Comparison of ENCODE assay signal across 30 cellular contexts in genomic region chr4:109029987-109030386, GRCh38.
"Had no signal": no experiment of that assay in that cellular context is flagged by ENCODE, and none has a peak within 500 bp of the region (broad histone marks: within the 10 kb centered on the region; RNA-seq: fewer than 3 reads in every experiment).

No MANE protein-coding gene starts in this region.

- FAIRE-seq: keratinocyte had no signal

- H3K9ac ChIP-seq: neural progenitor cell had no signal

- H3K27me3 ChIP-seq: neural progenitor cell, neutrophil, ovary, right atrium auricular region, stomach, testis, thyroid gland, transverse colon, upper lobe of left lung, vagina had no signal

- H3K9me3 ChIP-seq: lower lobe of right lung, neutrophil, ovary, right atrium auricular region, stomach, testis, thyroid gland, transverse colon, upper lobe of left lung, vagina had no signal

- H3K4me1 ChIP-seq: lower lobe of right lung, right atrium auricular region, stomach, testis, thyroid gland, transverse colon, upper lobe of left lung, vagina had no signal

- H3K27ac ChIP-seq: lower lobe of right lung, neural progenitor cell, neutrophil, ovary, right atrium auricular region, skin epidermis, stomach, testis, thyroid gland, transverse colon, upper lobe of left lung, vagina had no signal

- DNase-seq: kidney glomerular epithelial cell; left cardiac atrium; left ventricle myocardium superior; lower lobe of right lung; mammary epithelial cell; mesendoderm; naive B cell; natural killer cell; nephron progenitor cell; occipital lobe; ovary; stimulated activated CD4-positive, alpha-beta T cell treated with anti-CD3 and anti-CD28 coated beads, Interleukin-12 subunit alpha, Interleukin-12 subunit beta, amount 100 ng/mL, for 4 hours; stimulated activated CD4-positive, alpha-beta T cell treated with anti-CD3 and anti-CD28 coated beads, Interleukin-15, amount 100 ng/mL, for 24 hours; stimulated activated CD4-positive, alpha-beta T cell treated with anti-CD3 and anti-CD28 coated beads, Interleukin-2, amount 100 ng/mL, for 24 hours; stimulated activated CD4-positive, alpha-beta T cell treated with anti-CD3 and anti-CD28 coated beads, Interleukin-4, amount 100 ng/mL, for 1 hour; stimulated activated naive B cell treated with anti-CD40 and anti-IgM and Interleukin-4, amounts not matched to agents 10 μg/mL and 1 μg/mL and 100 μg/mL, for 72 hours; stimulated activated naive CD8-positive, alpha-beta T cell treated with anti-CD3 and anti-CD28 coated beads, Interleukin-15, Interleukin-2, amounts not matched to agents 100 U/mL and 50 U/mL, for 24 hours; stomach; testis; thyroid gland; transverse colon; upper lobe of left lung had no signal

- H3K36me3 ChIP-seq: lower lobe of right lung, neural progenitor cell, neutrophil, ovary, right atrium auricular region, stomach, thyroid gland, transverse colon, upper lobe of left lung, vagina had no signal

- ATAC-seq: left cardiac atrium; left lobe of liver; left ventricle myocardium superior; lower lobe of right lung; natural killer cell; sciatic nerve; stimulated activated naive B cell treated with anti-CD40 and anti-IgM and Interleukin-4, amounts not matched to agents 10 μg/mL and 1 μg/mL and 100 μg/mL, for 72 hours; stimulated activated naive CD8-positive, alpha-beta T cell treated with anti-CD3 and anti-CD28 coated beads, Interleukin-15, Interleukin-2, amounts not matched to agents 100 U/mL and 50 U/mL, for 24 hours had no signal

- H3K4me3 ChIP-seq: lower lobe of right lung, neural progenitor cell, ovary, right atrium auricular region, skin epidermis, stomach, testis, thyroid gland, transverse colon, upper lobe of left lung, vagina had no signal

- H3K4me2 ChIP-seq: neural progenitor cell had no signal

- H2AFZ ChIP-seq: neural progenitor cell had no signal
